In the genomic region with DNA sequence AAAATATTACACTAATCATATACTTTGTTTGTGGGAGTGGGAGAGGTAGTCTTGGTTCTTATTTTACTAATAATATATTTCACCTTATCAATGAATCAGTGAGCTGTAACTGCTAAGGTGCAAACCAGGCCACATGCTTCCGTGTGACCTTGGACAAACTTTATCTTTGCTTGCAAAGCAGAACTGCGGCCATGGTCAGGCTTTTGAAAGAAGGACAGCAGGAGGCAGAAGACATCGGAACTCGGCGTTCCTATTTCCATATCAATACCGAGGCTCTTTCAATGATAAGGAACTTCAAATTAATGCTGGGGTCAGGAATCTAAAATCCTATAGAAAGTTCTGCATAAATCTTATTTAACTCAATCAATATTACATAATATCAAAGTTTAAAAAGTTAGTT, we compare ENCODE assay signal across 24 cellular contexts.
"Had no signal": no experiment of that assay in that cellular context is flagged by ENCODE, and none has a peak within 500 bp of the region (broad histone marks: within the 10 kb centered on the region; RNA-seq: fewer than 3 reads in every experiment).

No MANE protein-coding gene starts in this region.

- H3K27me3 Mint-ChIP-seq: memory B cell had no signal

- H3K4me1 ChIP-seq: left ventricle myocardium inferior, pancreas, prostate gland, spleen, suprapubic skin, tibial nerve, upper lobe of left lung, vagina had no signal

- ATAC-seq: naive thymus-derived CD8-positive, alpha-beta T cell; pancreas; right cardiac atrium; sciatic nerve; stimulated activated effector memory CD8-positive, alpha-beta T cell treated with anti-CD3 and anti-CD28 coated beads, Interleukin-12 subunit alpha, Interleukin-12 subunit beta, amount 100 ng/mL, for 72 hours had no signal

- H3K36me3 ChIP-seq: left ventricle myocardium inferior, pancreas, prostate gland, spleen, suprapubic skin, tibial nerve, upper lobe of left lung, vagina had no signal

- H3K4me3 Mint-ChIP-seq: memory B cell; naive thymus-derived CD8-positive, alpha-beta T cell; nephron; neural crest cell; stimulated activated effector memory CD8-positive, alpha-beta T cell treated with anti-CD3 and anti-CD28 coated beads, Interleukin-12 subunit alpha, Interleukin-12 subunit beta, amount 100 ng/mL, for 72 hours; stimulated activated naive CD8-positive, alpha-beta T cell treated with anti-CD3 and anti-CD28 coated beads, Interleukin-15, Interleukin-2, amounts not matched to agents 100 ng/mL and 50 ng/mL, for 24 hours had no signal

- H3K9me3 Mint-ChIP-seq: nephron; neural crest cell; stimulated activated naive CD8-positive, alpha-beta T cell treated with anti-CD3 and anti-CD28 coated beads, Interleukin-15, Interleukin-2, amounts not matched to agents 100 ng/mL and 50 ng/mL, for 24 hours had no signal

- H3K36me3 Mint-ChIP-seq: memory B cell; naive thymus-derived CD8-positive, alpha-beta T cell; stimulated activated effector memory CD8-positive, alpha-beta T cell treated with anti-CD3 and anti-CD28 coated beads, Interleukin-12 subunit alpha, Interleukin-12 subunit beta, amount 100 ng/mL, for 72 hours had no signal

- H3K27ac ChIP-seq: left ventricle myocardium inferior, pancreas, prostate gland, skin epidermis, spleen, suprapubic skin, tibial nerve, upper lobe of left lung, vagina had no signal

- H3K9me3 ChIP-seq: left ventricle myocardium inferior, pancreas, prostate gland, upper lobe of left lung, vagina had no signal

- DNase-seq: islet precursor cell; left ventricle myocardium inferior; naive thymus-derived CD8-positive, alpha-beta T cell; nucleus accumbens; pancreas; posterior cingulate gyrus; retina; right cardiac atrium; spleen; stimulated activated CD4-positive, alpha-beta T cell treated with anti-CD3 and anti-CD28 coated beads, Interleukin-4, amount 100 ng/mL, for 24 hours; stimulated activated naive CD4-positive, alpha-beta T cell; upper lobe of left lung had no signal

- H3K27me3 ChIP-seq: pancreas, suprapubic skin, tibial nerve, upper lobe of left lung, vagina had no signal

- H3K4me1 Mint-ChIP-seq: memory B cell; naive thymus-derived CD8-positive, alpha-beta T cell; nephron; stimulated activated effector memory CD8-positive, alpha-beta T cell treated with anti-CD3 and anti-CD28 coated beads, Interleukin-12 subunit alpha, Interleukin-12 subunit beta, amount 100 ng/mL, for 72 hours had no signal

- H3K4me3 ChIP-seq: left ventricle myocardium inferior, lung, pancreas, prostate gland, skin epidermis, spleen, suprapubic skin, tibial nerve, upper lobe of left lung, vagina had no signal

- H3K27ac Mint-ChIP-seq: memory B cell; naive thymus-derived CD8-positive, alpha-beta T cell; nephron; stimulated activated effector memory CD8-positive, alpha-beta T cell treated with anti-CD3 and anti-CD28 coated beads, Interleukin-12 subunit alpha, Interleukin-12 subunit beta, amount 100 ng/mL, for 72 hours; stimulated activated naive CD8-positive, alpha-beta T cell treated with anti-CD3 and anti-CD28 coated beads, Interleukin-15, Interleukin-2, amounts not matched to agents 100 ng/mL and 50 ng/mL, for 24 hours had no signal
